ENCODE assay signal across 9 cellular contexts in the genomic region with DNA sequence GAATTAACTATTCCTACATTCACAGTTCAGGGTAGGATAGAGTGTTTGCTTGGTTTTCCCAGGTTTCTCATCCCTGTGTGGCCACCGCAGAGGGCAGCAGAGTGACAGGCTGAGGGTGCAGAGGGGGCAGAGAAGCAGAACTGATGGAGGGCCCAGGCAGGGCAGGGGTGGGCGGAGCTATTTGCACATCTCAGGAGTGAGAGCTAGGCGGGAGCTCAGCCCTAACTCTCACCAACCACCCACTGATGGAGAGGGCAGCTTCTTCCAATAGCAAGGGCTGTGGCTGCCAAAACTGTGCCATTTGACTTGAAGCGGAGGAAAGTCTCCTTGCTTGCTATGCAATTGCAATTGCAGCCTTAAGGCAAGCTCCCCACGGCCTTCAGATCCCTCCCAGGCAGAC. TPM values are rescaled to one million over a fixed set of nuclear protein-coding genes. Genes with fewer than 3 reads are reported as not detected.
DNase-seq lines count a peak whose midpoint lies in the region; ATAC-seq and TF ChIP-seq lines count a peak whose summit lies in the region.
"Had no signal": no experiment of that assay in that cellular context is flagged by ENCODE, and none has a peak within 500 bp of the region (broad histone marks: within the 10 kb centered on the region; RNA-seq: fewer than 3 reads in every experiment).

No MANE protein-coding gene starts in this region.

- intact Hi-C loops in left lung (cut with DNase I) (no loop called here), Right ventricle myocardium inferior (cut with DNase I) (no loop called here)

- no peak overlapping the region for H3K27ac ChIP-seq in left lung

- H3K4me1 ChIP-seq in left lung: peaks cover 0 to 9% of the 10 kb centered on the region in 2 donors
- H3K4me1 ChIP-seq: HAP-1 had no signal

- H3K36me3 ChIP-seq in left lung: no peaks in the 10 kb centered on the region
- H3K36me3 ChIP-seq: HAP-1 had no signal

- TF ChIP-seq CTCF in GM12864 (IDR thresholded peaks at IDR 0.05; ENCODE audit: low read depth, low read length, missing control alignments) (peak; percentile 3), left lung (IDR thresholded peaks at IDR 0.05) (no peak)

- no peaks in the 10 kb centered on the region for H3K27me3 ChIP-seq in left lung

- DNase-seq in GM12864 (ENCODE audit: low read depth) (no peak), NOMO-1 treated with DMSO at 0.1 percent for 48 hours (lab: John Stamatoyannopoulos, UW; ENCODE audit: unreplicated experiment) (peak; percentile 86), left lung (peak; percentile 52 to 69), D341Med (ENCODE audit: low spot score) (no peak), NCI-H2196 treated with DMSO at 0.1 percent for 48 hours (lab: John Stamatoyannopoulos, UW; ENCODE audit: unreplicated experiment) (no peak), Right ventricle myocardium inferior (ENCODE audit: missing footprints) (no peak)

- no peaks in the 10 kb centered on the region for H3K9me3 ChIP-seq in left lung
- H3K9me3 ChIP-seq: HAP-1 had no signal

- no peak overlapping the region for H3K4me3 ChIP-seq in GM12864 (ENCODE audit: low read depth, low read length)
- H3K4me3 ChIP-seq in left lung: no peak overlapping the region
- H3K4me3 ChIP-seq: HAP-1 had no signal

- ATAC-seq in GM21825 (IDR thresholded peaks at IDR 0.05; ENCODE audit: unreplicated experiment) (peak; percentile 55), left lung (peak; percentile 49), HG02763 (IDR thresholded peaks at IDR 0.05; ENCODE audit: unreplicated experiment) (no peak), Right ventricle myocardium inferior (no peak)

RNA-seq across cellular contexts. Expression of gene DARS1, which starts 12.0 kb away (rescaled TPM):
- 10 to 100 TPM; 46.9 to 56.0 TPM for total RNA-seq in left lung
- 67.3 TPM for total RNA-seq in Right ventricle myocardium inferior

Comparison
In these comparisons a context has a peak if more than half of its experiments do, and no peak if none do; other contexts are left out.
1. DNase-seq: peak in NOMO-1 treated with DMSO at 0.1 percent for 48 hours (single experiment) and left lung (2 of 2); none in GM12864 (single experiment), D341Med (single experiment), NCI-H2196 treated with DMSO at 0.1 percent for 48 hours (single experiment) and Right ventricle myocardium inferior (single experiment).
2. ATAC-seq: peak in GM21825 (single experiment) and left lung (single experiment); none in HG02763 (single experiment) and Right ventricle myocardium inferior (single experiment).